8 cellular contexts compared by ENCODE assay signal in the genomic region with DNA sequence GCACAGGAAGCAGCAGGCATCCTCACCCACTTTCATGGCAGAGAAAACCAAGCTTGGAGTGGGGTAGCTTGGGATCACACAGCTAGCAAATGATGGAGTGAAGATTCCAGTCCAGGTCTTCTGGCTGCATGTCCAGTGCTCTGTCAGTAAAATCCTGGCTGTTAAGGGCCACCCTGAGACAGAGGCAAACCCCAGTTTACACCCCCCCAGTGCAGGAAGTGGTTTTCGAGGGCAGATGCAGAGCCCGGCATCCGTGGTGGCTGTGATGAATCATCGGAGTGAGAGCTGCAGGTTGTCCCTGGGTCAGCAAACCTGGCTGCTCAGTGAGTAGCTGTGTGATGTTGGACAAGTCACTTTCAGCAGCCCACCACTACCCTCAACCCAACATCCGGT.
DNase-seq lines count a peak whose midpoint lies in the region; ATAC-seq and TF ChIP-seq lines count a peak whose summit lies in the region.

No MANE protein-coding gene starts in this region.

- in situ Hi-C loops in transverse colon (cut with MboI; ENCODE audit: low pct_ligation_motif_present in 1 of 4, low pct_unique_long_range_greater_than_20kb in 1 of 4, low sequenced_read_pairs in 3 of 4) = no loop called here

- H3K9ac ChIP-seq in colonic mucosa (ENCODE audit: low read depth in 2 of 2, low read length in 2 of 2) = peak overlapping the region in 1 of 2 donors; percentile 64

- peak overlapping the region; percentile 86 for H3K27ac Mint-ChIP-seq in activated CD4-positive, alpha-beta T cell treated with anti-CD3 and anti-CD28 coated beads for 36 hours

- H3K9me3 ChIP-seq in MG63 (no peaks in the 10 kb centered on the region), colonic mucosa (no peaks in the 10 kb centered on the region), transverse colon (no peaks in the 10 kb centered on the region)

- POLR2A ChIA-PET in activated CD4-positive, alpha-beta T cell treated with anti-CD3 and anti-CD28 coated beads for 36 hours (lab: Charles Lee) = interaction anchor here (0.5 to 2.6 kb wide), 9 partner anchors 14 to 532 kb away, joined by 3 to 10 read pairs (median 4); a partner anchor contains a TSS

- peaks cover 66% of the 10 kb centered on the region for H3K4me1 Mint-ChIP-seq in activated CD4-positive, alpha-beta T cell treated with anti-CD3 and anti-CD28 coated beads for 36 hours

- no peak for TF ChIP-seq POLR2A in transverse colon (IDR thresholded peaks at IDR 0.05)

- peak overlapping the region; percentile 81 for H3K4me3 Mint-ChIP-seq in activated CD4-positive, alpha-beta T cell treated with anti-CD3 and anti-CD28 coated beads for 36 hours

- peak; percentile 66 for ATAC-seq in activated CD4-positive, alpha-beta T cell treated with anti-CD3 and anti-CD28 coated beads for 36 hours

- CTCF ChIA-PET in activated CD4-positive, alpha-beta T cell treated with anti-CD3 and anti-CD28 coated beads for 36 hours (lab: Charles Lee) = interaction anchor here (0.7 to 15.9 kb wide), 15 partner anchors 10 to 358 kb away, joined by 3 to 502 read pairs (median 5); no protein-coding TSS in a partner anchor

- DNase-seq in GM04503 (ENCODE audit: low read depth) (peak; percentile 78), H4 (ENCODE audit: low spot score) (peak; percentile 99), MG63 (peak; percentile 96), colonic mucosa (peak; percentile 67), non-pigmented ciliary epithelial cell (ENCODE audit: low read depth) (peak; percentile 84), transverse colon (peak; percentile 80), NCI-H1694 treated with DMSO at 0.1 percent for 48 hours (lab: John Stamatoyannopoulos, UW) (no peak)
- peak; percentile 94 for DNase-seq in activated CD4-positive, alpha-beta T cell treated with anti-CD3 and anti-CD28 coated beads for 36 hours

- peaks cover 8% of the 10 kb centered on the region; the same call in 1 of the 2 replicates for H3K36me3 ChIP-seq in MG63
- no peaks in the 10 kb centered on the region for H3K36me3 ChIP-seq in colonic mucosa
- H3K36me3 ChIP-seq in transverse colon = peaks cover 0 to 3% (median 0%) of the 10 kb centered on the region in 4 donors

- no peak for TF ChIP-seq CTCF in colonic mucosa (IDR thresholded peaks at IDR 0.05)
- TF ChIP-seq CTCF in transverse colon (IDR thresholded peaks at IDR 0.05) = no peak

- H3K27ac ChIP-seq in colonic mucosa (peak overlapping the region; percentile 79), transverse colon (peak overlapping the region; percentile 75 to 85 (median 80))

- H3K27me3 ChIP-seq in MG63 = no peaks in the 10 kb centered on the region
- no peaks in the 10 kb centered on the region for H3K27me3 ChIP-seq in colonic mucosa
- H3K27me3 ChIP-seq in transverse colon = no peaks in the 10 kb centered on the region

- WGBS in transverse colon (ENCODE audit: low coverage in 1 of 2), 2 donors = 31% methylated on average over 5 of the region's 5 CpGs; no CpG with 5 or more reads in 1 of the 2 donors

- no peak overlapping the region for H3K4me3 ChIP-seq in MG63
- no peak overlapping the region for H3K4me3 ChIP-seq in colonic mucosa
- H3K4me3 ChIP-seq in transverse colon = no peak overlapping the region

- H3K27me3 Mint-ChIP-seq in activated CD4-positive, alpha-beta T cell treated with anti-CD3 and anti-CD28 coated beads for 36 hours = no peaks in the 10 kb centered on the region

- H3K36me3 Mint-ChIP-seq in activated CD4-positive, alpha-beta T cell treated with anti-CD3 and anti-CD28 coated beads for 36 hours (ENCODE audit: low read depth) = peaks cover 23% of the 10 kb centered on the region

- no peak for TF ChIP-seq EP300 in transverse colon (IDR thresholded peaks at IDR 0.05; ENCODE audit: low read depth)

- peaks cover 32% of the 10 kb centered on the region for H3K4me1 ChIP-seq in colonic mucosa
- H3K4me1 ChIP-seq in transverse colon = peaks cover 34 to 56% (median 45%) of the 10 kb centered on the region in 4 donors

- H3K9me3 Mint-ChIP-seq in activated CD4-positive, alpha-beta T cell treated with anti-CD3 and anti-CD28 coated beads for 36 hours (ENCODE audit: low read depth) = no peaks in the 10 kb centered on the region

- intact Hi-C loops in activated CD4-positive, alpha-beta T cell treated with anti-CD3 and anti-CD28 coated beads for 36 hours (cut with DNase I, micrococcal nuclease) = loop anchor here (1.0 to 2.0 kb wide), 7 partner anchors 24 to 202 kb away; a partner anchor contains a TSS
- intact Hi-C loops in colonic mucosa (cut with DNase I) (no loop called here), transverse colon (cut with DNase I; ENCODE audit: low total_unique reads) (no loop called here)

Comparison
In these comparisons a context has a peak if more than half of its experiments do, and no peak if none do; other contexts are left out.
1. intact Hi-C loops: an anchor here in activated CD4-positive, alpha-beta T cell treated with anti-CD3 and anti-CD28 coated beads for 36 hours (1.0 to 2.0 kb wide); none called in colonic mucosa and transverse colon.